32 cellular contexts compared by ENCODE assay signal in genomic region chr10:16773334-16773733, GRCh38.
"Had no signal": no experiment of that assay in that cellular context is flagged by ENCODE, and none has a peak within 500 bp of the region (broad histone marks: within the 10 kb centered on the region; RNA-seq: fewer than 3 reads in every experiment).

No MANE protein-coding gene starts in this region.

- DNase-seq: dermis blood vessel endothelial cell; effector memory CD4-positive, alpha-beta T cell; erythroblast; esophagus squamous epithelium; foreskin melanocyte; glutamatergic neuron; heart right ventricle; hippocampal formation; immature natural killer cell; islet precursor cell; kidney glomerular epithelial cell; left colon; mesenchymal stem cell; midbrain; naive thymus-derived CD4-positive, alpha-beta T cell; nucleus accumbens; pancreas; stimulated activated CD4-positive, alpha-beta T cell treated with anti-CD3 and anti-CD28 coated beads, Interleukin-12 subunit alpha, Interleukin-12 subunit beta, amount 100 ng/mL, for 4 hours; stimulated activated CD4-positive, alpha-beta T cell treated with anti-CD3 and anti-CD28 coated beads, Interleukin-1b, Interleukin-23, amount 100 ng/mL, for 48 hours; stimulated activated CD4-positive, alpha-beta T cell treated with anti-CD3 and anti-CD28 coated beads, Interleukin-4, amount 100 ng/mL, for 1 hour; stimulated activated CD8-positive, alpha-beta memory T cell treated with anti-CD3 and anti-CD28 coated beads, Interleukin-4, amount 100 ng/mL, for 48 hours; stimulated activated naive CD4-positive, alpha-beta T cell; stimulated activated naive CD8-positive, alpha-beta T cell treated with anti-CD3 and anti-CD28 coated beads, Interleukin-15, amount 100 ng/mL, for 72 hours; transverse colon; upper lobe of right lung; uterus had no signal

- H3K4me3 ChIP-seq: coronary artery, esophagus squamous epithelium, heart right ventricle, pancreas, smooth muscle cell, suprapubic skin, transverse colon, upper lobe of right lung, uterus had no signal

- ATAC-seq: left colon; naive thymus-derived CD4-positive, alpha-beta T cell; pancreas; sciatic nerve; stimulated activated naive CD8-positive, alpha-beta T cell treated with anti-CD3 and anti-CD28 coated beads, Interleukin-15, amount 100 ng/mL, for 72 hours; upper lobe of right lung had no signal

- H3K36me3 ChIP-seq: pancreas, suprapubic skin, transverse colon, upper lobe of right lung, uterus had no signal

- H3K27me3 ChIP-seq: esophagus squamous epithelium, heart right ventricle, pancreas, suprapubic skin, transverse colon, upper lobe of right lung, uterus had no signal

- H3K9me3 ChIP-seq: esophagus squamous epithelium, heart right ventricle, pancreas, suprapubic skin, transverse colon, upper lobe of right lung, uterus had no signal

- H3K4me2 ChIP-seq: smooth muscle cell had no signal

- H3K27ac Mint-ChIP-seq: immature natural killer cell; naive thymus-derived CD4-positive, alpha-beta T cell; nephron; progenitor cell of endocrine pancreas; stimulated activated naive CD8-positive, alpha-beta T cell treated with anti-CD3 and anti-CD28 coated beads, Interleukin-15, amount 100 ng/mL, for 72 hours had no signal

- H3K27me3 Mint-ChIP-seq: naive thymus-derived CD4-positive, alpha-beta T cell; progenitor cell of endocrine pancreas; stimulated activated naive CD8-positive, alpha-beta T cell treated with anti-CD3 and anti-CD28 coated beads, Interleukin-15, amount 100 ng/mL, for 72 hours had no signal

- H3K9me3 Mint-ChIP-seq: immature natural killer cell; naive thymus-derived CD4-positive, alpha-beta T cell; nephron; stimulated activated naive CD8-positive, alpha-beta T cell treated with anti-CD3 and anti-CD28 coated beads, Interleukin-15, amount 100 ng/mL, for 72 hours had no signal

- H3K4me3 Mint-ChIP-seq: immature natural killer cell; naive thymus-derived CD4-positive, alpha-beta T cell; nephron; stimulated activated naive CD8-positive, alpha-beta T cell treated with anti-CD3 and anti-CD28 coated beads, Interleukin-15, amount 100 ng/mL, for 72 hours had no signal

- H3K27ac ChIP-seq: coronary artery, esophagus squamous epithelium, heart right ventricle, pancreas, suprapubic skin, transverse colon, upper lobe of right lung, uterus had no signal

- H3K4me1 ChIP-seq: uterus had no signal
